In genomic region chr16:2208308-2208707, GRCh38 we compare ENCODE assay signal across 18 cellular contexts. TPM values are rescaled to one million over a fixed set of nuclear protein-coding genes. Genes with fewer than 3 reads are reported as not detected.
DNase-seq lines count a peak whose midpoint lies in the region; ATAC-seq and TF ChIP-seq lines count a peak whose summit lies in the region.
"Had no signal": no experiment of that assay in that cellular context is flagged by ENCODE, and none has a peak within 500 bp of the region (broad histone marks: within the 10 kb centered on the region; RNA-seq: fewer than 3 reads in every experiment).

No MANE protein-coding gene starts in this region.

- no peaks in the 10 kb centered on the region for H3K27me3 ChIP-seq in CD4-positive, alpha-beta T cell (ENCODE audit: control insufficient read depth, insufficient read depth, low read length)
- no peaks in the 10 kb centered on the region for H3K27me3 ChIP-seq in Caco-2 (replicated peaks; ENCODE audit: control insufficient read depth, insufficient read depth, low read length)
- H3K27me3 ChIP-seq in breast epithelium, result no peaks in the 10 kb centered on the region
- H3K27me3 ChIP-seq: MG63 had no signal

- ATAC-seq in CD4-positive, alpha-beta T cell (ENCODE audit: poor library complexity), result no peak
- ATAC-seq: Panc1 had no signal

- CTCF ChIA-PET in CD4-positive, alpha-beta T cell (lab: Charles Lee), result no interaction called here
- CTCF ChIA-PET in HEK293T (lab: Yijun Ruan, JAX), result no interaction called here
- CTCF ChIA-PET in Caco-2 (lab: Charles Lee), result no interaction called here

- H3K4me3 ChIP-seq in Caco-2 (ENCODE audit: low read depth, low read length) (no peak overlapping the region), breast epithelium (no peak overlapping the region)
- H3K4me3 ChIP-seq: MG63 had no signal

- no peaks in the 10 kb centered on the region for H3K9me3 Mint-ChIP-seq in CD4-positive, alpha-beta T cell
- H3K9me3 Mint-ChIP-seq in activated T-helper 1 cell treated with anti-CD3 and anti-CD28 coated beads, Interleukin-12 subunit alpha, Interleukin-12 subunit beta, Interleukin-2, Interleukin-4 antibody, amounts not matched to agents 30 ng/mL and 10 ng/mL and 1 ng/mL, durations not matched to agents 14 hours and 24 hours and 36 hours, result no peaks in the 10 kb centered on the region
- no peaks in the 10 kb centered on the region for H3K9me3 Mint-ChIP-seq in Caco-2 (ENCODE audit: unreplicated experiment)
- H3K9me3 Mint-ChIP-seq: T-helper 1 cell treated with Interleukin-12 subunit alpha and Interleukin-12 subunit beta and Interleukin-4 antibody, amounts not matched to agents 30 μg/mL and 1 μg/mL, for 36 hours had no signal

- TF ChIP-seq POLR2A in breast epithelium (IDR thresholded peaks at IDR 0.05), result no peak

- H3K36me3 ChIP-seq in Caco-2 (ENCODE audit: control insufficient read depth, insufficient read depth, low read length) (peaks cover 6% of the 10 kb centered on the region), breast epithelium (no peaks in the 10 kb centered on the region)

- no TSS peak for BruUV-seq in Caco-2 (replicated peaks; lab: Mats Ljungman, UMichigan)

- no peak overlapping the region for H3K27ac Mint-ChIP-seq in CD4-positive, alpha-beta T cell
- H3K27ac Mint-ChIP-seq in activated T-helper 1 cell treated with anti-CD3 and anti-CD28 coated beads, Interleukin-12 subunit alpha, Interleukin-12 subunit beta, Interleukin-2, Interleukin-4 antibody, amounts not matched to agents 30 ng/mL and 10 ng/mL and 1 ng/mL, durations not matched to agents 14 hours and 24 hours and 36 hours, result no peak overlapping the region
- H3K27ac Mint-ChIP-seq in Caco-2 (ENCODE audit: unreplicated experiment), result no peak overlapping the region

- H3K4me1 ChIP-seq in Caco-2 (peaks cover 21% of the 10 kb centered on the region), breast epithelium (peaks cover 13 to 28% of the 10 kb centered on the region in 2 donors)

- intact Hi-C loops in CD4-positive, alpha-beta T cell (cut with DNase I, micrococcal nuclease), result loop anchor here (5.0 kb wide), 2 partner anchors 44 to 161 kb away; partner anchors contain the start of genes ECI1 (in 1 of the 2), NTHL1 (in 1 of the 2) and TSC2 (in 1 of the 2)
- intact Hi-C loops in activated T-helper 1 cell treated with anti-CD3 and anti-CD28 coated beads, Interleukin-12 subunit alpha, Interleukin-12 subunit beta, Interleukin-2, Interleukin-4 antibody, amounts not matched to agents 30 ng/mL and 10 ng/mL and 1 ng/mL, durations not matched to agents 14 hours and 24 hours and 36 hours (cut with micrococcal nuclease), result no loop called here
- intact Hi-C loops in Caco-2 (cut with micrococcal nuclease; ENCODE audit: unreplicated experiment) (no loop called here), breast epithelium (cut with DNase I; ENCODE audit: low total_unique reads) (no loop called here)

- H3K27ac ChIP-seq in CD4-positive, alpha-beta T cell (ENCODE audit: low read depth, low read length), result no peak overlapping the region
- no peak overlapping the region for H3K27ac ChIP-seq in breast epithelium
- H3K27ac ChIP-seq: C4-2B had no signal

- H3K36me3 Mint-ChIP-seq in CD4-positive, alpha-beta T cell (ENCODE audit: low read depth), result peaks cover 16% of the 10 kb centered on the region
- H3K36me3 Mint-ChIP-seq in activated T-helper 1 cell treated with anti-CD3 and anti-CD28 coated beads, Interleukin-12 subunit alpha, Interleukin-12 subunit beta, Interleukin-2, Interleukin-4 antibody, amounts not matched to agents 30 ng/mL and 10 ng/mL and 1 ng/mL, durations not matched to agents 14 hours and 24 hours and 36 hours (ENCODE audit: low read depth), result peaks cover 22% of the 10 kb centered on the region
- peaks cover 71% of the 10 kb centered on the region for H3K36me3 Mint-ChIP-seq in Caco-2 (ENCODE audit: insufficient read depth, unreplicated experiment)

- no peaks in the 10 kb centered on the region for H3K9me3 ChIP-seq in CD4-positive, alpha-beta T cell (ENCODE audit: control insufficient read depth, low read length)
- no peaks in the 10 kb centered on the region for H3K9me3 ChIP-seq in Caco-2
- H3K9me3 ChIP-seq in breast epithelium, result no peaks in the 10 kb centered on the region
- H3K9me3 ChIP-seq: MG63 had no signal

- H3K4me1 Mint-ChIP-seq in CD4-positive, alpha-beta T cell (ENCODE audit: low read depth), result peaks cover 21% of the 10 kb centered on the region
- H3K4me1 Mint-ChIP-seq in activated T-helper 1 cell treated with anti-CD3 and anti-CD28 coated beads, Interleukin-12 subunit alpha, Interleukin-12 subunit beta, Interleukin-2, Interleukin-4 antibody, amounts not matched to agents 30 ng/mL and 10 ng/mL and 1 ng/mL, durations not matched to agents 14 hours and 24 hours and 36 hours (ENCODE audit: low read depth), result peaks cover 37% of the 10 kb centered on the region
- H3K4me1 Mint-ChIP-seq in Caco-2 (ENCODE audit: low read depth, unreplicated experiment), result peaks cover 14% of the 10 kb centered on the region

- peak overlapping the region; percentile 62 for H3K4me3 Mint-ChIP-seq in CD4-positive, alpha-beta T cell
- H3K4me3 Mint-ChIP-seq in activated T-helper 1 cell treated with anti-CD3 and anti-CD28 coated beads, Interleukin-12 subunit alpha, Interleukin-12 subunit beta, Interleukin-2, Interleukin-4 antibody, amounts not matched to agents 30 ng/mL and 10 ng/mL and 1 ng/mL, durations not matched to agents 14 hours and 24 hours and 36 hours, result peak overlapping the region; percentile 86
- H3K4me3 Mint-ChIP-seq in Caco-2 (ENCODE audit: unreplicated experiment), result no peak overlapping the region

- TF ChIP-seq CTCF in CD4-positive, alpha-beta T cell (IDR thresholded peaks at IDR 0.05), result no peak
- TF ChIP-seq CTCF in Caco-2 (IDR thresholded peaks at IDR 0.05; ENCODE audit: insufficient read depth in 1 of 2, low read depth in 1 of 2, low read length in 1 of 2, severe bottlenecking in 1 of 2, unreplicated experiment in 1 of 2) (no peak), breast epithelium (IDR thresholded peaks at IDR 0.05) (no peak)

- DNase-seq in NCI-H2171 treated with DMSO at 0.1 percent for 48 hours (lab: John Stamatoyannopoulos, UW) (peak; percentile 32), NCI-H2171 (lab: John Stamatoyannopoulos, UW) (no peak), NCI-H345 (lab: John Stamatoyannopoulos, UW) (peak; percentile 89), HEK293T (ENCODE audit: extremely low spot score) (no peak), Caco-2 (no peak), breast epithelium (ENCODE audit: low spot score in 2 of 2) (no peak)
- no peak for DNase-seq in CD4-positive, alpha-beta T cell
- DNase-seq in activated T-helper 1 cell treated with anti-CD3 and anti-CD28 coated beads, Interleukin-12 subunit alpha, Interleukin-12 subunit beta, Interleukin-2, Interleukin-4 antibody, amounts not matched to agents 30 ng/mL and 10 ng/mL and 1 ng/mL, durations not matched to agents 14 hours and 24 hours and 36 hours (ENCODE audit: low spot score), result no peak
- DNase-seq: H9, IMR-90, Karpas-422, MG63, NCI-H2029 treated with DMSO at 0.1 percent for 48 hours, NCI-H774, Right ventricle myocardium superior had no signal

- POLR2A ChIA-PET in CD4-positive, alpha-beta T cell (lab: Charles Lee), result no interaction called here
- POLR2A ChIA-PET in HEK293T (lab: Yijun Ruan, JAX) (interaction anchor here (1.0 to 2.0 kb wide), 3 partner anchors 10 to 53 kb away, joined by 3 to 8 read pairs (median 4); partner anchors contain the start of genes ECI1 and TRAF7), Caco-2 (lab: Charles Lee) (no interaction called here)

- no peaks in the 10 kb centered on the region for H3K27me3 Mint-ChIP-seq in CD4-positive, alpha-beta T cell
- peaks cover 4% of the 10 kb centered on the region for H3K27me3 Mint-ChIP-seq in activated T-helper 1 cell treated with anti-CD3 and anti-CD28 coated beads, Interleukin-12 subunit alpha, Interleukin-12 subunit beta, Interleukin-2, Interleukin-4 antibody, amounts not matched to agents 30 ng/mL and 10 ng/mL and 1 ng/mL, durations not matched to agents 14 hours and 24 hours and 36 hours (ENCODE audit: insufficient read depth)
- no peaks in the 10 kb centered on the region for H3K27me3 Mint-ChIP-seq in Caco-2 (ENCODE audit: insufficient read depth, unreplicated experiment)

TF ChIP-seq in HEK293T, 16 proteins besides CTCF, POLR2A, EP300 and RAD21 (continues in another document):
- no peak for TF ChIP-seq HDGF (IDR thresholded peaks at IDR 0.05; ENCODE audit: borderline replicate concordance)
- TF ChIP-seq SUZ12 (IDR thresholded peaks at IDR 0.05), result no peak
- no peak for TF ChIP-seq L3MBTL2 (conservative IDR thresholded peaks at IDR 0.05)
- no peak for TF ChIP-seq LEF1 (IDR thresholded peaks at IDR 0.05; ENCODE audit: borderline replicate concordance)
- no peak for TF ChIP-seq SP1 (IDR thresholded peaks at IDR 0.05)

RNA-seq across cellular contexts. Expression of gene BRICD5, which starts 2.4 kb away (rescaled TPM):
- 1 to 10 TPM; 4.2 to 5.0 TPM for total RNA-seq in CD4-positive, alpha-beta T cell
- 24.7 and 25.1 TPM in 2 replicates for total RNA-seq in activated T-helper 1 cell treated with anti-CD3 and anti-CD28 coated beads, Interleukin-12 subunit alpha, Interleukin-12 subunit beta, Interleukin-2, Interleukin-4 antibody, amounts not matched to agents 30 ng/mL and 10 ng/mL and 1 ng/mL, durations not matched to agents 14 hours and 24 hours and 36 hours
- 5.4 and 10.0 TPM in 2 replicates for total RNA-seq in Caco-2 (2022)
- 1 to 10 TPM; 1.4 to 7.5 (median 5.9) TPM for total RNA-seq in breast epithelium

RNA-seq across cellular contexts. Expression of gene MLST8, which starts 3.1 kb away (rescaled TPM):
- 10 to 100 TPM; 22.9 to 26.4 TPM for total RNA-seq in CD4-positive, alpha-beta T cell
- total RNA-seq in activated T-helper 1 cell treated with anti-CD3 and anti-CD28 coated beads, Interleukin-12 subunit alpha, Interleukin-12 subunit beta, Interleukin-2, Interleukin-4 antibody, amounts not matched to agents 30 ng/mL and 10 ng/mL and 1 ng/mL, durations not matched to agents 14 hours and 24 hours and 36 hours, result 57.0 and 61.9 TPM in 2 replicates
- total RNA-seq in Caco-2 (2022) (53.1 and 59.7 TPM in 2 replicates), breast epithelium (10 to 100 TPM; 42.7 to 48.1 (median 46.5) TPM)

RNA-seq across cellular contexts. Expression of gene PGP, which starts 6.3 kb away (rescaled TPM):
- total RNA-seq in CD4-positive, alpha-beta T cell, result 1 to 10 TPM; 8.1 to 8.5 TPM
- 37.2 and 37.7 TPM in 2 replicates for total RNA-seq in activated T-helper 1 cell treated with anti-CD3 and anti-CD28 coated beads, Interleukin-12 subunit alpha, Interleukin-12 subunit beta, Interleukin-2, Interleukin-4 antibody, amounts not matched to agents 30 ng/mL and 10 ng/mL and 1 ng/mL, durations not matched to agents 14 hours and 24 hours and 36 hours
- 31.1 and 36.2 TPM in 2 replicates for total RNA-seq in Caco-2 (2022)
- 10 to 100 TPM in 2 of 3 donors, 1 to 10 TPM in 1; 9.1 to 14.7 (median 12.9) TPM for total RNA-seq in breast epithelium

RNA-seq across cellular contexts. Expression of gene CASKIN1, which starts 11.9 kb away (rescaled TPM):
- total RNA-seq in CD4-positive, alpha-beta T cell, result under 1 TPM in 1 of 2 experiments, not detected in 1; 0.06 TPM
- 1.0 and 1.2 TPM in 2 replicates for total RNA-seq in activated T-helper 1 cell treated with anti-CD3 and anti-CD28 coated beads, Interleukin-12 subunit alpha, Interleukin-12 subunit beta, Interleukin-2, Interleukin-4 antibody, amounts not matched to agents 30 ng/mL and 10 ng/mL and 1 ng/mL, durations not matched to agents 14 hours and 24 hours and 36 hours
- total RNA-seq in Caco-2 (2022) (6.6 and 10.8 TPM in 2 replicates), breast epithelium (under 1 TPM in 2 of 3 donors, not detected in 1; 0.33 to 0.44 TPM)
- total RNA-seq: IMR-90 had no signal

RNA-seq across cellular contexts. Expression of gene E4F1, which starts 15.1 kb away (rescaled TPM):
- 10 to 100 TPM; 31.8 to 33.8 TPM for total RNA-seq in CD4-positive, alpha-beta T cell
- 35.6 and 37.4 TPM in 2 replicates for total RNA-seq in activated T-helper 1 cell treated with anti-CD3 and anti-CD28 coated beads, Interleukin-12 subunit alpha, Interleukin-12 subunit beta, Interleukin-2, Interleukin-4 antibody, amounts not matched to agents 30 ng/mL and 10 ng/mL and 1 ng/mL, durations not matched to agents 14 hours and 24 hours and 36 hours
- total RNA-seq in Caco-2 (2022), result 29.5 and 30.1 TPM in 2 replicates
- 10 to 100 TPM; 19.0 to 40.2 (median 34.7) TPM for total RNA-seq in breast epithelium

Comparison
In these comparisons a context has a peak if more than half of its experiments do, and no peak if none do; other contexts are left out.
1. DNase-seq: peak in NCI-H2171 treated with DMSO at 0.1 percent for 48 hours (single experiment) and NCI-H345 (single experiment); none in NCI-H2171 (single experiment), CD4-positive, alpha-beta T cell (0 of 10), activated T-helper 1 cell treated with anti-CD3 and anti-CD28 coated beads, Interleukin-12 subunit alpha, Interleukin-12 subunit beta, Interleukin-2, Interleukin-4 antibody, amounts not matched to agents 30 ng/mL and 10 ng/mL and 1 ng/mL, durations not matched to agents 14 hours and 24 hours and 36 hours (single experiment), HEK293T (single experiment), Caco-2 (0 of 2) and breast epithelium (0 of 2).
2. intact Hi-C loops: an anchor here in CD4-positive, alpha-beta T cell (5.0 kb wide); none called in activated T-helper 1 cell treated with anti-CD3 and anti-CD28 coated beads, Interleukin-12 subunit alpha, Interleukin-12 subunit beta, Interleukin-2, Interleukin-4 antibody, amounts not matched to agents 30 ng/mL and 10 ng/mL and 1 ng/mL, durations not matched to agents 14 hours and 24 hours and 36 hours, Caco-2 and breast epithelium.